Comparison of ENCODE assay signal across 36 cellular contexts in genomic region chr7:102197599-102197998, GRCh38.
"Had no signal": no experiment of that assay in that cellular context is flagged by ENCODE, and none has a peak within 500 bp of the region (broad histone marks: within the 10 kb centered on the region; RNA-seq: fewer than 3 reads in every experiment).

No MANE protein-coding gene starts in this region.

- H3K4me3 ChIP-seq: adrenal gland, ascending aorta, body of pancreas, breast epithelium, cardiac muscle cell had no signal

- H3K4me3 Mint-ChIP-seq: activated naive CD4-positive, alpha-beta T cell treated with anti-CD3 and anti-CD28 coated beads for 36 hours; activated naive CD4-positive, alpha-beta T cell treated with anti-CD3 and anti-CD28 coated beads, Interleukin-2, amount 10 ng/mL, durations not matched to agents 7 days and 5 days; activated naive CD4-positive, alpha-beta T cell treated with anti-CD3 and anti-CD28 coated beads, Interleukin-2, amount 50 U/mL, for 24 hours; activated naive CD8-positive, alpha-beta T cell; activated naive CD8-positive, alpha-beta T cell treated with anti-CD3 and anti-CD28 coated beads for 36 hours; activated naive CD8-positive, alpha-beta T cell treated with anti-CD3 and anti-CD28 coated beads, Interleukin-2, amount 10 ng/mL, durations not matched to agents 7 days and 5 days; activated naive CD8-positive, alpha-beta T cell treated with anti-CD3 and anti-CD28 coated beads, Interleukin-2, amount 50 U/mL, for 24 hours; activated T-cell treated with anti-CD3 and anti-CD28 coated beads, Interleukin-2, amount 50 U/mL, for 4 hours; activated T-cell treated with anti-CD3 and anti-CD28 coated beads, Interleukin-2, amount 50 U/mL, for 72 hours; activated T-helper 1 cell treated with anti-CD3 and anti-CD28 coated beads, Interleukin-12 subunit alpha, Interleukin-12 subunit beta, Interleukin-2, Interleukin-4 antibody, amounts not matched to agents 30 ng/mL and 10 ng/mL and 1 ng/mL, durations not matched to agents 14 hours and 24 hours and 36 hours; activated T-helper 17 cell treated with anti-CD3 and anti-CD28 coated beads, Interleukin-2, amount 50 U/mL, for 72 hours; brain; central memory CD8-positive, alpha-beta T cell had no signal

- H3K27ac ChIP-seq: adrenal gland, ascending aorta, body of pancreas, brain microvascular endothelial cell, breast epithelium had no signal

- H3K4me1 Mint-ChIP-seq: activated naive CD4-positive, alpha-beta T cell treated with anti-CD3 and anti-CD28 coated beads, Interleukin-2, amount 10 ng/mL, durations not matched to agents 7 days and 5 days; activated naive CD4-positive, alpha-beta T cell treated with anti-CD3 and anti-CD28 coated beads, Interleukin-2, amount 50 U/mL, for 24 hours; activated naive CD8-positive, alpha-beta T cell treated with anti-CD3 and anti-CD28 coated beads for 36 hours; activated naive CD8-positive, alpha-beta T cell treated with anti-CD3 and anti-CD28 coated beads, Interleukin-2, amount 10 ng/mL, durations not matched to agents 7 days and 5 days; activated naive CD8-positive, alpha-beta T cell treated with anti-CD3 and anti-CD28 coated beads, Interleukin-2, amount 50 U/mL, for 24 hours; activated T-helper 17 cell treated with anti-CD3 and anti-CD28 coated beads, Interleukin-2, amount 50 U/mL, for 72 hours; central memory CD8-positive, alpha-beta T cell had no signal

- H3K9me3 ChIP-seq: adrenal gland, ascending aorta, body of pancreas, breast epithelium had no signal

- H3K36me3 Mint-ChIP-seq: activated naive CD8-positive, alpha-beta T cell treated with anti-CD3 and anti-CD28 coated beads, Interleukin-2, amount 10 ng/mL, durations not matched to agents 7 days and 5 days had no signal

- H3K9me3 Mint-ChIP-seq: activated naive CD4-positive, alpha-beta T cell treated with anti-CD3 and anti-CD28 coated beads for 36 hours; activated naive CD4-positive, alpha-beta T cell treated with anti-CD3 and anti-CD28 coated beads, Interleukin-2, amount 10 ng/mL, durations not matched to agents 7 days and 5 days; activated naive CD4-positive, alpha-beta T cell treated with anti-CD3 and anti-CD28 coated beads, Interleukin-2, amount 50 U/mL, for 24 hours; activated naive CD4-positive, alpha-beta T cell treated with anti-CD3 and anti-CD28 coated beads, Interleukin-2, amount 50 U/mL, for 72 hours; activated naive CD8-positive, alpha-beta T cell treated with anti-CD3 and anti-CD28 coated beads for 36 hours; activated naive CD8-positive, alpha-beta T cell treated with anti-CD3 and anti-CD28 coated beads, Interleukin-2, amount 10 ng/mL, durations not matched to agents 7 days and 5 days; activated naive CD8-positive, alpha-beta T cell treated with anti-CD3 and anti-CD28 coated beads, Interleukin-2, amount 50 U/mL, for 24 hours; activated T-cell treated with anti-CD3 and anti-CD28 coated beads, Interleukin-2, amount 50 U/mL, for 4 hours; activated T-cell treated with anti-CD3 and anti-CD28 coated beads, Interleukin-2, amount 50 U/mL, for 72 hours; activated T-helper 1 cell treated with anti-CD3 and anti-CD28 coated beads, Interleukin-12 subunit alpha, Interleukin-12 subunit beta, Interleukin-2, Interleukin-4 antibody, amounts not matched to agents 30 ng/mL and 10 ng/mL and 1 ng/mL, durations not matched to agents 14 hours and 24 hours and 36 hours; activated T-helper 17 cell treated with anti-CD3 and anti-CD28 coated beads, Interleukin-2, amount 50 U/mL, for 72 hours; activated T-helper 2 cell treated with anti-CD3 and anti-CD28 coated beads, Interferon-gamma antibody, Interleukin-2, Interleukin-4, amounts not matched to agents 10 μg/mL and 5 μg/mL and 100 μg/mL, durations not matched to agents 14 hours and 24 hours and 36 hours; brain; central memory CD8-positive, alpha-beta T cell had no signal

- H3K4me1 ChIP-seq: adrenal gland, ascending aorta, body of pancreas, breast epithelium had no signal

- DNase-seq: activated effector memory CD4-positive, alpha-beta T cell treated with anti-CD3 and anti-CD28 coated beads, Interleukin-2, amount 50 U/mL, for 16 hours; activated effector memory CD4-positive, alpha-beta T cell treated with Interleukin-2 at 50 U/mL for 16 hours; activated gamma-delta T cell; activated gamma-delta T cell treated with Interleukin-2 at 50 U/mL for 16 hours; activated naive CD4-positive, alpha-beta T cell; activated naive CD4-positive, alpha-beta T cell treated with anti-CD3 and anti-CD28 coated beads for 36 hours; activated naive CD4-positive, alpha-beta T cell treated with anti-CD3 and anti-CD28 coated beads, Interleukin-2, amount 10 ng/mL, durations not matched to agents 7 days and 5 days; activated naive CD4-positive, alpha-beta T cell treated with anti-CD3 and anti-CD28 coated beads, Interleukin-2, amount 50 U/mL, for 16 hours; activated naive CD4-positive, alpha-beta T cell treated with Interleukin-2 at 50 U/mL for 16 hours; activated naive CD8-positive, alpha-beta T cell treated with anti-CD3 and anti-CD28 coated beads for 36 hours; activated naive CD8-positive, alpha-beta T cell treated with anti-CD3 and anti-CD28 coated beads, Interleukin-2, amount 10 ng/mL, durations not matched to agents 7 days and 5 days; activated naive CD8-positive, alpha-beta T cell treated with anti-CD3 and anti-CD28 coated beads, Interleukin-2, amount 50 U/mL, for 24 hours; activated T-cell treated with anti-CD3 and anti-CD28 coated beads, Interleukin-2, amount 50 U/mL, for 4 hours; activated T-cell treated with anti-CD3 and anti-CD28 coated beads, Interleukin-2, amount 50 U/mL, for 48 hours; activated T-cell treated with anti-CD3 and anti-CD28 coated beads, Interleukin-2, amount 50 U/mL, for 72 hours; adrenal gland; amniotic stem cell; amygdala; anterior cingulate cortex; aorta; body of pancreas; brain microvascular endothelial cell; caudate nucleus; central memory CD4-positive, alpha-beta T cell; cerebellar nuclear complex had no signal

- H3K27me3 ChIP-seq: adrenal gland, ascending aorta, body of pancreas, brain microvascular endothelial cell, breast epithelium, cardiac muscle cell had no signal

- H3K27ac Mint-ChIP-seq: activated naive CD4-positive, alpha-beta T cell treated with anti-CD3 and anti-CD28 coated beads for 36 hours; activated naive CD4-positive, alpha-beta T cell treated with anti-CD3 and anti-CD28 coated beads, Interleukin-2, amount 10 ng/mL, durations not matched to agents 7 days and 5 days; activated naive CD4-positive, alpha-beta T cell treated with anti-CD3 and anti-CD28 coated beads, Interleukin-2, amount 50 U/mL, for 72 hours; activated naive CD8-positive, alpha-beta T cell; activated naive CD8-positive, alpha-beta T cell treated with anti-CD3 and anti-CD28 coated beads for 36 hours; activated naive CD8-positive, alpha-beta T cell treated with anti-CD3 and anti-CD28 coated beads, Interleukin-2, amount 10 ng/mL, durations not matched to agents 7 days and 5 days; activated naive CD8-positive, alpha-beta T cell treated with anti-CD3 and anti-CD28 coated beads, Interleukin-2, amount 50 U/mL, for 24 hours; activated T-cell treated with anti-CD3 and anti-CD28 coated beads, Interleukin-2, amount 50 U/mL, for 72 hours; activated T-helper 1 cell treated with anti-CD3 and anti-CD28 coated beads, Interleukin-12 subunit alpha, Interleukin-12 subunit beta, Interleukin-2, Interleukin-4 antibody, amounts not matched to agents 30 ng/mL and 10 ng/mL and 1 ng/mL, durations not matched to agents 14 hours and 24 hours and 36 hours; activated T-helper 17 cell treated with anti-CD3 and anti-CD28 coated beads, Interleukin-2, amount 50 U/mL, for 72 hours; activated T-helper 2 cell treated with anti-CD3 and anti-CD28 coated beads, Interferon-gamma antibody, Interleukin-2, Interleukin-4, amounts not matched to agents 10 μg/mL and 5 μg/mL and 100 μg/mL, durations not matched to agents 14 hours and 24 hours and 36 hours had no signal

- H3K36me3 ChIP-seq: breast epithelium had no signal

- ATAC-seq: activated naive CD4-positive, alpha-beta T cell treated with anti-CD3 and anti-CD28 coated beads, Interleukin-2, amount 50 U/mL, for 72 hours; activated naive CD8-positive, alpha-beta T cell treated with anti-CD3 and anti-CD28 coated beads, Interleukin-2, amount 50 U/mL, for 24 hours; activated T-cell treated with anti-CD3 and anti-CD28 coated beads, Interleukin-2, amount 50 U/mL, for 4 hours; activated T-cell treated with anti-CD3 and anti-CD28 coated beads, Interleukin-2, amount 50 U/mL, for 72 hours; activated T-helper 17 cell treated with anti-CD3 and anti-CD28 coated beads, Interleukin-2, amount 50 U/mL, for 72 hours; body of pancreas had no signal

- H3K27me3 Mint-ChIP-seq: activated naive CD4-positive, alpha-beta T cell treated with anti-CD3 and anti-CD28 coated beads, Interleukin-2, amount 10 ng/mL, durations not matched to agents 7 days and 5 days; activated naive CD4-positive, alpha-beta T cell treated with anti-CD3 and anti-CD28 coated beads, Interleukin-2, amount 50 U/mL, for 24 hours; activated naive CD8-positive, alpha-beta T cell; activated naive CD8-positive, alpha-beta T cell treated with anti-CD3 and anti-CD28 coated beads for 36 hours; activated naive CD8-positive, alpha-beta T cell treated with anti-CD3 and anti-CD28 coated beads, Interleukin-2, amount 10 ng/mL, durations not matched to agents 7 days and 5 days; activated naive CD8-positive, alpha-beta T cell treated with anti-CD3 and anti-CD28 coated beads, Interleukin-2, amount 50 U/mL, for 24 hours; activated T-helper 17 cell treated with anti-CD3 and anti-CD28 coated beads, Interleukin-2, amount 50 U/mL, for 72 hours; brain; central memory CD8-positive, alpha-beta T cell had no signal
